In the genomic region with DNA sequence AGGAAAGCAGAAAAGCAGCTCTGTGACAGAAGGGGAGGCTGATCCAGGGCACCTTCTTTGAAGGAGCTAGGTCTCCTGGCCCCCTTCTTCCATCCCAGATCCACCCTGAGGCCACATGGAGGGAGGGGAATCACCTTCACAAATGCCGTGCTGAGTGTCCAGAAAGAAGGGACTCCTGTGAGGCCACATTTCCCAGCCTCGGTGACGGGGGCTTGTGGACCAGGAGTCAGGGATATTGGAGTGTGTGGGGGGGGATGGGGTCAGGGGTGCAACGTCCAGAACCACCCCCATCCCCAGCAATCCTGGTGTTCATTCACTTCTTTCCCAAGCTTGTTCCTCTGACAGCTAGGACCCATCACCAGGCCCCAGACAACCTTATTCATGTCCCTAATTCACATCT, we compare ENCODE assay signal across 1 cellular context.
TF ChIP-seq lines count a peak whose summit lies in the region.

No MANE protein-coding gene starts in this region.

TF ChIP-seq in WTC11, 78 proteins besides CTCF, POLR2A, EP300 and RAD21 (continued from another document):
- TF ChIP-seq, protein P1, sequence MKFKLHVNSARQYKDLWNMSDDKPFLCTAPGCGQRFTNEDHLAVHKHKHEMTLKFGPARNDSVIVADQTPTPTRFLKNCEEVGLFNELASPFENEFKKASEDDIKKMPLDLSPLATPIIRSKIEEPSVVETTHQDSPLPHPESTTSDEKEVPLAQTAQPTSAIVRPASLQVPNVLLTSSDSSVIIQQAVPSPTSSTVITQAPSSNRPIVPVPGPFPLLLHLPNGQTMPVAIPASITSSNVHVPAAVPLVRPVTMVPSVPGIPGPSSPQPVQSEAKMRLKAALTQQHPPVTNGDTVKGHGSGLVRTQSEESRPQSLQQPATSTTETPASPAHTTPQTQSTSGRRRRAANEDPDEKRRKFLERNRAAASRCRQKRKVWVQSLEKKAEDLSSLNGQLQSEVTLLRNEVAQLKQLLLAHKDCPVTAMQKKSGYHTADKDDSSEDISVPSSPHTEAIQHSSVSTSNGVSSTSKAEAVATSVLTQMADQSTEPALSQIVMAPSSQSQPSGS (CRISPR knock-in tag; IDR thresholded peaks at IDR 0.05; ENCODE audit: borderline replicate concordance, low read depth), result no peak
- no peak for TF ChIP-seq KAT7 (CRISPR knock-in tag; IDR thresholded peaks at IDR 0.05; ENCODE audit: borderline replicate concordance)
- TF ChIP-seq EMX1 (CRISPR knock-in tag; IDR thresholded peaks at IDR 0.05), result no peak
- TF ChIP-seq, protein P2, sequence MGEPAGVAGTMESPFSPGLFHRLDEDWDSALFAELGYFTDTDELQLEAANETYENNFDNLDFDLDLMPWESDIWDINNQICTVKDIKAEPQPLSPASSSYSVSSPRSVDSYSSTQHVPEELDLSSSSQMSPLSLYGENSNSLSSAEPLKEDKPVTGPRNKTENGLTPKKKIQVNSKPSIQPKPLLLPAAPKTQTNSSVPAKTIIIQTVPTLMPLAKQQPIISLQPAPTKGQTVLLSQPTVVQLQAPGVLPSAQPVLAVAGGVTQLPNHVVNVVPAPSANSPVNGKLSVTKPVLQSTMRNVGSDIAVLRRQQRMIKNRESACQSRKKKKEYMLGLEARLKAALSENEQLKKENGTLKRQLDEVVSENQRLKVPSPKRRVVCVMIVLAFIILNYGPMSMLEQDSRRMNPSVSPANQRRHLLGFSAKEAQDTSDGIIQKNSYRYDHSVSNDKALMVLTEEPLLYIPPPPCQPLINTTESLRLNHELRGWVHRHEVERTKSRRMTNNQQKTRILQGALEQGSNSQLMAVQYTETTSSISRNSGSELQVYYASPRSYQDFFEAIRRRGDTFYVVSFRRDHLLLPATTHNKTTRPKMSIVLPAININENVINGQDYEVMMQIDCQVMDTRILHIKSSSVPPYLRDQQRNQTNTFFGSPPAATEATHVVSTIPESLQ (CRISPR knock-in tag; IDR thresholded peaks at IDR 0.05), result no peak
- TF ChIP-seq, protein P3, sequence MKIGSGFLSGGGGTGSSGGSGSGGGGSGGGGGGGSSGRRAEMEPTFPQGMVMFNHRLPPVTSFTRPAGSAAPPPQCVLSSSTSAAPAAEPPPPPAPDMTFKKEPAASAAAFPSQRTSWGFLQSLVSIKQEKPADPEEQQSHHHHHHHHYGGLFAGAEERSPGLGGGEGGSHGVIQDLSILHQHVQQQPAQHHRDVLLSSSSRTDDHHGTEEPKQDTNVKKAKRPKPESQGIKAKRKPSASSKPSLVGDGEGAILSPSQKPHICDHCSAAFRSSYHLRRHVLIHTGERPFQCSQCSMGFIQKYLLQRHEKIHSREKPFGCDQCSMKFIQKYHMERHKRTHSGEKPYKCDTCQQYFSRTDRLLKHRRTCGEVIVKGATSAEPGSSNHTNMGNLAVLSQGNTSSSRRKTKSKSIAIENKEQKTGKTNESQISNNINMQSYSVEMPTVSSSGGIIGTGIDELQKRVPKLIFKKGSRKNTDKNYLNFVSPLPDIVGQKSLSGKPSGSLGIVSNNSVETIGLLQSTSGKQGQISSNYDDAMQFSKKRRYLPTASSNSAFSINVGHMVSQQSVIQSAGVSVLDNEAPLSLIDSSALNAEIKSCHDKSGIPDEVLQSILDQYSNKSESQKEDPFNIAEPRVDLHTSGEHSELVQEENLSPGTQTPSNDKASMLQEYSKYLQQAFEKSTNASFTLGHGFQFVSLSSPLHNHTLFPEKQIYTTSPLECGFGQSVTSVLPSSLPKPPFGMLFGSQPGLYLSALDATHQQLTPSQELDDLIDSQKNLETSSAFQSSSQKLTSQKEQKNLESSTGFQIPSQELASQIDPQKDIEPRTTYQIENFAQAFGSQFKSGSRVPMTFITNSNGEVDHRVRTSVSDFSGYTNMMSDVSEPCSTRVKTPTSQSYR (CRISPR knock-in tag; IDR thresholded peaks at IDR 0.05), result no peak
- TF ChIP-seq ZNF121 (CRISPR knock-in tag; IDR thresholded peaks at IDR 0.05), result no peak
- no peak for TF ChIP-seq OVOL2 (CRISPR knock-in tag; IDR thresholded peaks at IDR 0.05; ENCODE audit: borderline replicate concordance)
- no peak for TF ChIP-seq JUN (CRISPR knock-in tag; IDR thresholded peaks at IDR 0.05)
- TF ChIP-seq CREM (CRISPR knock-in tag; IDR thresholded peaks at IDR 0.05), result no peak
